ENCODE assay signal across 24 cellular contexts in genomic region chr13:66365101-66365500, GRCh38.
DNase-seq lines count a peak whose midpoint lies in the region; ATAC-seq and TF ChIP-seq lines count a peak whose summit lies in the region.
"Had no signal": no experiment of that assay in that cellular context is flagged by ENCODE, and none has a peak within 500 bp of the region (broad histone marks: within the 10 kb centered on the region; RNA-seq: fewer than 3 reads in every experiment).

No MANE protein-coding gene starts in this region.

- H3K79me1 ChIP-seq in IMR-90 (ENCODE audit: low read depth in 1 of 2, low read length in 2 of 2), result no peaks in the 10 kb centered on the region

- in situ Hi-C loops in IMR-90 (cut with MboI; ENCODE audit: low sequenced_read_pairs), result no loop called here

- H3K9ac ChIP-seq in IMR-90 (ENCODE audit: low read depth, low read length) (no peak overlapping the region), neural progenitor cell (no peak overlapping the region)
- H3K9ac ChIP-seq: BLaER1 treated with 17β-estradiol and CSF1 and Interleukin-3, amounts not matched to agents 10 nM and 100 nM; GM23248 had no signal

- H4K20me1 ChIP-seq in IMR-90 (ENCODE audit: insufficient read depth, low read length) (no peaks in the 10 kb centered on the region), neural progenitor cell (ENCODE audit: low read depth) (no peaks in the 10 kb centered on the region)
- H4K20me1 ChIP-seq: BLaER1 treated with 17β-estradiol and CSF1 and Interleukin-3, amounts not matched to agents 10 nM and 100 nM had no signal

- H3K79me2 ChIP-seq in neural progenitor cell (ENCODE audit: low read depth), result no peaks in the 10 kb centered on the region

- H3K4me3 Mint-ChIP-seq in neural progenitor cell (no peak overlapping the region), chondrocyte (ENCODE audit: unreplicated experiment) (no peak overlapping the region)
- H3K4me3 Mint-ChIP-seq: CD4-positive, alpha-beta memory T cell; H9; IgD-negative memory B cell had no signal

- H3K4me2 ChIP-seq in IMR-90 (ENCODE audit: low read depth, low read length) (peak overlapping the region; percentile 29), neural progenitor cell (no peak overlapping the region)
- H3K4me2 ChIP-seq: BLaER1 treated with 17β-estradiol and CSF1 and Interleukin-3, amounts not matched to agents 10 nM and 100 nM had no signal

- H2BK15ac ChIP-seq in IMR-90 (ENCODE audit: low read depth, low read length), result no peak overlapping the region

- no peak for ATAC-seq in IMR-90 (ENCODE audit: low read depth)
- no peak for ATAC-seq in HG03045 (IDR thresholded peaks at IDR 0.05; ENCODE audit: unreplicated experiment)

- peak overlapping the region in 1 of 2 experiments; percentile 18; a peak in 1 of 4 replicates for H4K8ac ChIP-seq in IMR-90 (ENCODE audit: low read depth in 2 of 2, low read length in 2 of 2)

- H3K56ac ChIP-seq in IMR-90 (ENCODE audit: extremely low read depth, insufficient read depth, low read length), result no peak overlapping the region

- no TSS peak for BruUV-seq in IMR-90 (replicated peaks; lab: Mats Ljungman, UMichigan)

- POLR2A ChIA-PET in IMR-90 (lab: Charles Lee; ENCODE audit: unreplicated experiment), result no interaction called here

- H2BK120ac ChIP-seq in IMR-90 (ENCODE audit: low read depth, low read length), result no peak overlapping the region

- H3K23ac ChIP-seq in IMR-90 (ENCODE audit: low read depth, low read length), result no peak overlapping the region

- no peak overlapping the region for H2AK5ac ChIP-seq in IMR-90 (ENCODE audit: low read depth, low read length)

- dilution Hi-C loops in IMR-90 (cut with HindIII; ENCODE audit: low sequenced_read_pairs, unreplicated experiment), result no loop called here

- H3K9me3 ChIP-seq in IMR-90 (ENCODE audit: control insufficient read depth, insufficient read depth, low read length) (no peaks in the 10 kb centered on the region), neural progenitor cell (ENCODE audit: low read depth) (no peaks in the 10 kb centered on the region)
- H3K9me3 ChIP-seq: BLaER1 treated with 17β-estradiol and CSF1 and Interleukin-3, amounts not matched to agents 10 nM and 100 nM; SJSA1 had no signal

- no peak for TF ChIP-seq POLR2A in IMR-90 (IDR thresholded peaks at IDR 0.05; ENCODE audit: low read depth, low read length)

- H3K36me3 ChIP-seq in IMR-90 (ENCODE audit: control insufficient read depth, insufficient read depth, low read length), result no peaks in the 10 kb centered on the region
- no peaks in the 10 kb centered on the region for H3K36me3 ChIP-seq in neural progenitor cell
- H3K36me3 ChIP-seq: BLaER1 treated with 17β-estradiol and CSF1 and Interleukin-3, amounts not matched to agents 10 nM and 100 nM; SJSA1 had no signal

- peaks cover 2% of the 10 kb centered on the region for H3K27me3 Mint-ChIP-seq in neural progenitor cell (ENCODE audit: insufficient read depth, low read depth)
- no peaks in the 10 kb centered on the region for H3K27me3 Mint-ChIP-seq in chondrocyte (ENCODE audit: low read depth)
- H3K27me3 Mint-ChIP-seq: CD4-positive, alpha-beta memory T cell; IgD-negative memory B cell had no signal

- 0 out of 2 replicates have a peak overlapping the region, but pooled peaks have one; percentile 63 for H4K5ac ChIP-seq in IMR-90 (ENCODE audit: low read depth, low read length)

- peaks cover 6% of the 10 kb centered on the region for H3K4me1 Mint-ChIP-seq in neural progenitor cell
- H3K4me1 Mint-ChIP-seq in chondrocyte (ENCODE audit: low read depth), result peaks cover 43% of the 10 kb centered on the region
- H3K4me1 Mint-ChIP-seq: CD4-positive, alpha-beta memory T cell; IgD-negative memory B cell had no signal

- peaks cover 6% of the 10 kb centered on the region for H3F3A ChIP-seq in neural progenitor cell (ENCODE audit: low read depth)

- H2BK20ac ChIP-seq in IMR-90 (ENCODE audit: low read depth, low read length), result no peak overlapping the region

- TF ChIP-seq CTCF in IMR-90 (conservative IDR thresholded peaks at IDR 0.05; ENCODE audit: low read depth, low read length) (no peak), dorsolateral prefrontal cortex (IDR thresholded peaks at IDR 0.05 in 54 of 56, conservative IDR thresholded peaks at IDR 0.05 in 2 of 56; ENCODE audit: low read depth in 1 of 56, partially characterized antibody in 56 of 56) (no peak), neural progenitor cell (IDR thresholded peaks at IDR 0.05) (no peak), chondrocyte (IDR thresholded peaks at IDR 0.05) (no peak)

- H3K9me3 Mint-ChIP-seq in neural progenitor cell, result peaks cover 4% of the 10 kb centered on the region
- no peaks in the 10 kb centered on the region for H3K9me3 Mint-ChIP-seq in chondrocyte (ENCODE audit: low read depth)

- 87% methylated on average over 3 of the region's 3 CpGs; no CpG with 5 or more reads in 1 of the 2 experiments for whole genome bisulfite sequencing in IMR-90 (ENCODE audit: extremely low coverage in 2 of 2, insufficient read length in 1 of 2), 2 experiments

- no peaks in the 10 kb centered on the region for H3K36me3 Mint-ChIP-seq in neural progenitor cell
- no peaks in the 10 kb centered on the region for H3K36me3 Mint-ChIP-seq in chondrocyte (ENCODE audit: low read depth)
- H3K36me3 Mint-ChIP-seq: CD4-positive, alpha-beta memory T cell; IgD-negative memory B cell had no signal

- no peaks in the 10 kb centered on the region for H3K9me1 ChIP-seq in IMR-90 (ENCODE audit: insufficient read depth, low read length)

- intact Hi-C loops in IMR-90 (cut with micrococcal nuclease) (no loop called here), dorsolateral prefrontal cortex (cut with DNase I) (no loop called here)

- CTCF ChIA-PET in IMR-90 (lab: Yijun Ruan, JAX), result no interaction called here

- H3K27ac ChIP-seq in IMR-90 (ENCODE audit: insufficient read depth, low read length) (no peak overlapping the region), dorsolateral prefrontal cortex (peak overlapping the region in 31 of 59 donors; percentile 1 to 71 (median 42)), neural progenitor cell (no peak overlapping the region)
- H3K27ac ChIP-seq: BLaER1 treated with 17β-estradiol and CSF1 and Interleukin-3, amounts not matched to agents 10 nM and 100 nM; GM23248; SJSA1 had no signal

- H4K91ac ChIP-seq in IMR-90 (ENCODE audit: insufficient read depth, low read depth, low read length), result no peak overlapping the region

- no peak overlapping the region for H3K14ac ChIP-seq in IMR-90 (replicated peaks; ENCODE audit: low read depth, low read length)

- peak overlapping the region; percentile 82 for H3K18ac ChIP-seq in IMR-90 (ENCODE audit: low read depth, low read length)

- H2AFZ ChIP-seq in IMR-90 (replicated peaks; ENCODE audit: low read length, poor library complexity) (no peak overlapping the region), neural progenitor cell (replicated peaks) (peak overlapping the region; percentile 67)
- H2AFZ ChIP-seq: GM23248 had no signal

- H3K4me3 ChIP-seq in IMR-90 (ENCODE audit: insufficient read depth, low read depth, low read length), result no peak overlapping the region
- H3K4me3 ChIP-seq in dorsolateral prefrontal cortex, result peak overlapping the region in 5 of 59 donors; percentile 2 to 24 (median 11)
- no peak overlapping the region for H3K4me3 ChIP-seq in neural progenitor cell
- H3K4me3 ChIP-seq: BLaER1 treated with 17β-estradiol and CSF1 and Interleukin-3, amounts not matched to agents 10 nM and 100 nM; GM23248; SJSA1 had no signal

- no peak overlapping the region for H3K4ac ChIP-seq in IMR-90 (ENCODE audit: low read depth, low read length)

- DNase-seq in IMR-90 (peak; percentile 34), dorsolateral prefrontal cortex (no peak), neural progenitor cell (ENCODE audit: low spot score) (no peak), superior temporal gyrus (ENCODE audit: extremely low spot score) (peak; percentile 71), chondrocyte (ENCODE audit: low spot score) (no peak)
- no peak for DNase-seq in activated CD8-positive, alpha-beta memory T cell treated with anti-CD3 and anti-CD28 coated beads, Interleukin-2, amount 50 U/mL, for 48 hours
- DNase-seq: CD4-positive, alpha-beta memory T cell; COR-L47; DMS53; GM23248; H9; NCI-H1105 treated with DMSO at 0.1 percent for 48 hours; NCI-H146; NCI-H1930; NCI-H446; NCI-H524 treated with DMSO at 0.1 percent for 48 hours; NCI-H82; NK-92 treated with Interleukin-12 subunit alpha and Interleukin-12 subunit beta, amount 100 ng/mL, for 24 hours; Right ventricle myocardium superior; RPMI8226 had no signal

- H2BK5ac ChIP-seq in IMR-90 (ENCODE audit: low read depth, low read length, poor library complexity, severe bottlenecking), result no peak overlapping the region

- no peak overlapping the region for H2AK9ac ChIP-seq in IMR-90 (replicated peaks; ENCODE audit: low read depth, low read length, poor library complexity)

- H3K27me3 ChIP-seq in IMR-90 (ENCODE audit: control insufficient read depth, insufficient read depth, low read length), result no peaks in the 10 kb centered on the region
- H3K27me3 ChIP-seq in dorsolateral prefrontal cortex, result no peaks in the 10 kb centered on the region
- no peaks in the 10 kb centered on the region for H3K27me3 ChIP-seq in neural progenitor cell
- H3K27me3 ChIP-seq: BLaER1 treated with 17β-estradiol and CSF1 and Interleukin-3, amounts not matched to agents 10 nM and 100 nM; SJSA1 had no signal

- peaks cover 6% of the 10 kb centered on the region for H3K4me1 ChIP-seq in IMR-90 (ENCODE audit: control insufficient read depth, insufficient read depth, low read length)
- H3K4me1 ChIP-seq in neural progenitor cell, result peaks cover 16% of the 10 kb centered on the region
- H3K4me1 ChIP-seq: BLaER1 treated with 17β-estradiol and CSF1 and Interleukin-3, amounts not matched to agents 10 nM and 100 nM; SJSA1 had no signal

- no peak overlapping the region for H3K27ac Mint-ChIP-seq in neural progenitor cell
- no peak overlapping the region for H3K27ac Mint-ChIP-seq in chondrocyte (ENCODE audit: unreplicated experiment)
- H3K27ac Mint-ChIP-seq: CD4-positive, alpha-beta memory T cell; H9; IgD-negative memory B cell had no signal

- TF ChIP-seq RAD21 in IMR-90 (IDR thresholded peaks at IDR 0.05; ENCODE audit: low read length), result no peak

TF ChIP-seq in IMR-90, 13 proteins besides CTCF, POLR2A, EP300 and RAD21 (continues in another document):
- TF ChIP-seq ELK1 (IDR thresholded peaks at IDR 0.05; ENCODE audit: borderline replicate concordance, low read depth, low read length), result no peak
- TF ChIP-seq BHLHE40 (IDR thresholded peaks at IDR 0.05; ENCODE audit: low read depth, low read length), result no peak

Comparison
In these comparisons a context has a peak if more than half of its experiments do, and no peak if none do; other contexts are left out.
1. DNase-seq: peak in IMR-90 (single experiment) and superior temporal gyrus (single experiment); none in dorsolateral prefrontal cortex (0 of 10), neural progenitor cell (single experiment), activated CD8-positive, alpha-beta memory T cell treated with anti-CD3 and anti-CD28 coated beads, Interleukin-2, amount 50 U/mL, for 48 hours (single experiment) and chondrocyte (single experiment).
2. H3K27ac ChIP-seq: peak in dorsolateral prefrontal cortex (31 of 59); none in IMR-90 (single experiment) and neural progenitor cell (single experiment).